ENCODE assay signal across 19 cellular contexts in genomic region chr5:111367081-111367480, GRCh38.
DNase-seq lines count a peak whose midpoint lies in the region; ATAC-seq, FAIRE-seq and TF ChIP-seq lines count a peak whose summit lies in the region.
"Had no signal": no experiment of that assay in that cellular context is flagged by ENCODE, and none has a peak within 500 bp of the region (broad histone marks: within the 10 kb centered on the region; RNA-seq: fewer than 3 reads in every experiment).

No MANE protein-coding gene starts in this region.

- no peaks in the 10 kb centered on the region for H3K9me3 ChIP-seq in BE2C
- H3K9me3 ChIP-seq: body of pancreas had no signal

- 39 to 51% methylated on average over 3 of the region's 3 CpGs for WGBS in lower leg skin, 2 donors

- TF ChIP-seq POLR2A in lower leg skin (IDR thresholded peaks at IDR 0.05): no peak

- H3K36me3 ChIP-seq in BE2C: peaks cover 39% of the 10 kb centered on the region

- ATAC-seq in GM21576 (IDR thresholded peaks at IDR 0.05; ENCODE audit: unreplicated experiment) (no peak), GM21528 (IDR thresholded peaks at IDR 0.05; ENCODE audit: low FRiP score, unreplicated experiment) (no peak)
- ATAC-seq: body of pancreas, left ventricle myocardium superior, T-helper 17 cell had no signal

- intact Hi-C loops in lower leg skin (cut with DNase I; ENCODE audit: low total_unique reads): no loop called here

- H3K27me3 ChIP-seq in BE2C: no peaks in the 10 kb centered on the region
- H3K27me3 ChIP-seq: body of pancreas had no signal

- TF ChIP-seq CTCF in BE2C (IDR thresholded peaks at IDR 0.05; ENCODE audit: low read depth, low read length): no peak
- TF ChIP-seq CTCF in fibroblast of mammary gland (conservative IDR thresholded peaks at IDR 0.05; ENCODE audit: control insufficient read depth, insufficient read depth, low read depth, low read length): no peak
- TF ChIP-seq CTCF in lower leg skin (IDR thresholded peaks at IDR 0.05): no peak

- DNase-seq in BE2C: peak; percentile 19
- DNase-seq in HEK293T (ENCODE audit: extremely low spot score): no peak
- DNase-seq in RCC 7860 (ENCODE audit: low spot score): peak; percentile 63
- DNase-seq in fibroblast of mammary gland (ENCODE audit: low read depth): peak; percentile 18
- DNase-seq in hypothalamus (lab: John Stamatoyannopoulos, UW): no peak
- DNase-seq in lower leg skin (ENCODE audit: low spot score in 2 of 2): no peak
- DNase-seq: activated CD4-positive, CD25-positive, alpha-beta regulatory T cell treated with anti-CD3 and anti-CD28 coated beads, Interleukin-2, amount 50 U/mL, for 72 hours; activated CD8-positive, alpha-beta memory T cell treated with anti-CD3 and anti-CD28 coated beads, Interleukin-2, amount 50 U/mL, for 48 hours; activated naive CD4-positive, alpha-beta T cell; body of pancreas; Karpas-422; left ventricle myocardium superior; naive B cell; NCI-H146; NCI-H526 treated with DMSO at 0.1 percent for 48 hours; stimulated activated CD4-positive, alpha-beta T cell treated with anti-CD3 and anti-CD28 coated beads, Interleukin-12 subunit alpha, Interleukin-12 subunit beta, amount 100 ng/mL, for 4 hours; T-helper 17 cell had no signal

- POLR2A ChIA-PET in HEK293T (lab: Yijun Ruan, JAX): no interaction called here

- CTCF ChIA-PET in HEK293T (lab: Yijun Ruan, JAX): no interaction called here

- no peak overlapping the region for H3K4me3 ChIP-seq in BE2C (ENCODE audit: low read depth, low read length)
- H3K4me3 ChIP-seq in fibroblast of mammary gland (ENCODE audit: control insufficient read depth, low read depth, low read length): no peak overlapping the region
- no peak overlapping the region for H3K4me3 ChIP-seq in lower leg skin (ENCODE audit: low read depth, poor library complexity, severe bottlenecking)
- H3K4me3 ChIP-seq: body of pancreas had no signal

- FAIRE-seq in RCC 7860 (lab: Jason Lieb, UNC): no peak

- H3K4me1 ChIP-seq in BE2C: peaks cover 24% of the 10 kb centered on the region
- H3K4me1 ChIP-seq: body of pancreas had no signal

TF ChIP-seq in HEK293T, 16 proteins besides CTCF, POLR2A, EP300 and RAD21:
- TF ChIP-seq PKNOX1 (IDR thresholded peaks at IDR 0.05): peak; percentile 23; the same call in 1 of the 2 replicates
- TF ChIP-seq CTBP1 (IDR thresholded peaks at IDR 0.05; ENCODE audit: borderline replicate concordance): no peak

Comparison
In these comparisons a context has a peak if more than half of its experiments do, and no peak if none do; other contexts are left out.
1. DNase-seq: peak in BE2C (single experiment), RCC 7860 (single experiment) and fibroblast of mammary gland (single experiment); none in HEK293T (single experiment), hypothalamus (0 of 51) and lower leg skin (0 of 2).